ENCODE assay signal across 18 cellular contexts in genomic region chr1:164589961-164590507, GRCh38. TPM values are rescaled to one million over a fixed set of nuclear protein-coding genes. Genes with fewer than 3 reads are reported as not detected.
DNase-seq lines count a peak whose midpoint lies in the region; TF ChIP-seq lines count a peak whose summit lies in the region.
"Had no signal": no experiment of that assay in that cellular context is flagged by ENCODE, and none has a peak within 500 bp of the region (broad histone marks: within the 10 kb centered on the region; RNA-seq: fewer than 3 reads in every experiment).

No MANE protein-coding gene starts in this region.

- H3K36me3 Mint-ChIP-seq in Caco-2 (ENCODE audit: insufficient read depth, unreplicated experiment) (peaks cover 39% of the 10 kb centered on the region), progenitor cell of endocrine pancreas (ENCODE audit: insufficient read depth) (peaks cover 12% of the 10 kb centered on the region)
- H3K36me3 Mint-ChIP-seq: naive B cell had no signal

- no peak overlapping the region for H2AFZ ChIP-seq in PC-9

- H3K4me2 ChIP-seq in PC-9 = peak overlapping the region; percentile 33

- H3K27me3 ChIP-seq in Caco-2 (replicated peaks; ENCODE audit: control insufficient read depth, insufficient read depth, low read length) (no peaks in the 10 kb centered on the region), PC-9 (ENCODE audit: insufficient read depth, low read depth) (no peaks in the 10 kb centered on the region), iPS-20b (ENCODE audit: insufficient read depth, low read length) (no peaks in the 10 kb centered on the region)

- H3K4me1 ChIP-seq in Caco-2 = peaks cover 55% of the 10 kb centered on the region
- H3K4me1 ChIP-seq in PC-9 (replicated peaks; ENCODE audit: insufficient read depth) = peaks cover 38% of the 10 kb centered on the region
- H3K4me1 ChIP-seq in iPS-20b (ENCODE audit: insufficient read depth, low read length) = peaks cover 84% of the 10 kb centered on the region

- no peaks in the 10 kb centered on the region for H3K9me2 ChIP-seq in PC-9 (ENCODE audit: insufficient read depth)

- H3F3A ChIP-seq in PC-9 (ENCODE audit: insufficient read depth, low read depth) = peaks cover 15% of the 10 kb centered on the region; the same call in 1 of the 2 replicates

- H3K36me3 ChIP-seq in Caco-2 (ENCODE audit: control insufficient read depth, insufficient read depth, low read length) = peaks cover 1% of the 10 kb centered on the region; the same call in 1 of the 2 replicates
- no peaks in the 10 kb centered on the region for H3K36me3 ChIP-seq in PC-9 (ENCODE audit: low read depth)
- H3K36me3 ChIP-seq in iPS-20b (ENCODE audit: insufficient read depth, low read depth, low read length) = peaks cover 25% of the 10 kb centered on the region

- H3K9me3 Mint-ChIP-seq in Caco-2 (ENCODE audit: unreplicated experiment) = no peaks in the 10 kb centered on the region
- H3K9me3 Mint-ChIP-seq in progenitor cell of endocrine pancreas (ENCODE audit: low read depth) = no peaks in the 10 kb centered on the region
- H3K9me3 Mint-ChIP-seq: activated CD8-positive, alpha-beta T cell treated with anti-CD3 and anti-CD28 coated beads for 36 hours had no signal

- H3K4me3 Mint-ChIP-seq in Caco-2 (ENCODE audit: unreplicated experiment) = peak overlapping the region; percentile 73
- H3K4me3 Mint-ChIP-seq in progenitor cell of endocrine pancreas (ENCODE audit: low read depth) = peak overlapping the region; percentile 65
- H3K4me3 Mint-ChIP-seq: activated CD8-positive, alpha-beta T cell treated with anti-CD3 and anti-CD28 coated beads for 36 hours; naive B cell had no signal

- POLR2A ChIA-PET in Caco-2 (lab: Charles Lee) = interaction anchor here (0.7 to 1.3 kb wide), 2 partner anchors 31 to 216 kb away, joined by 5 to 6 read pairs; partner anchors contain the start of gene PBX1
- POLR2A ChIA-PET in PC-9 (lab: Charles Lee; ENCODE audit: unreplicated experiment) = no interaction called here

- DNase-seq in Caco-2 (no peak), PC-9 (no peak), progenitor cell of endocrine pancreas (ENCODE audit: low spot score, unreplicated experiment) (no peak), SK-N-DZ (ENCODE audit: low spot score) (no peak), putamen (ENCODE audit: low spot score) (no peak), superior temporal gyrus (ENCODE audit: extremely low spot score) (no peak)
- no peak for DNase-seq in stimulated activated CD4-positive, alpha-beta T cell treated with anti-CD3 and anti-CD28 coated beads, Interleukin-2, amount 100 ng/mL, for 24 hours
- DNase-seq: activated CD8-positive, alpha-beta T cell treated with anti-CD3 and anti-CD28 coated beads for 36 hours; activated effector memory CD4-positive, alpha-beta T cell treated with anti-CD3 and anti-CD28 coated beads, Interleukin-2, amount 50 U/mL, for 16 hours; effector CD8-positive, alpha-beta T cell; foreskin fibroblast; MM.1S; naive B cell; NCI-H2171 treated with DMSO at 0.1 percent for 48 hours; NK-92 treated with Interleukin-12 subunit alpha and Interleukin-12 subunit beta, amount 100 ng/mL, for 24 hours; SIG-M5; stimulated activated naive CD8-positive, alpha-beta T cell treated with anti-CD3 and anti-CD28 coated beads, Interleukin-15, Interleukin-2, amounts not matched to agents 100 U/mL and 50 U/mL, for 24 hours had no signal

- peak overlapping the region; percentile 97 for H3K27ac Mint-ChIP-seq in Caco-2 (ENCODE audit: unreplicated experiment)
- peak overlapping the region; percentile 97 for H3K27ac Mint-ChIP-seq in progenitor cell of endocrine pancreas
- H3K27ac Mint-ChIP-seq: activated CD8-positive, alpha-beta T cell treated with anti-CD3 and anti-CD28 coated beads for 36 hours; naive B cell had no signal

- H3K4me3 ChIP-seq in Caco-2 (ENCODE audit: low read depth, low read length) (no peak overlapping the region), PC-9 (no peak overlapping the region), iPS-20b (ENCODE audit: low read length) (peak overlapping the region; percentile 46; the same call in 1 of the 2 replicates)

- no peak for TF ChIP-seq CTCF in Caco-2 (IDR thresholded peaks at IDR 0.05; ENCODE audit: insufficient read depth in 1 of 2, low read depth in 1 of 2, low read length in 1 of 2, severe bottlenecking in 1 of 2, unreplicated experiment in 1 of 2)
- no peak for TF ChIP-seq CTCF in PC-9 (conservative IDR thresholded peaks at IDR 0.05)
- no peak for TF ChIP-seq CTCF in progenitor cell of endocrine pancreas (IDR thresholded peaks at IDR 0.05; ENCODE audit: unreplicated experiment)

- BruUV-seq in Caco-2 (replicated peaks; lab: Mats Ljungman, UMichigan) (no TSS peak), PC-9 (replicated peaks; lab: Mats Ljungman, UMichigan) (no TSS peak)

- H3K27ac ChIP-seq in PC-9 (no peak overlapping the region), iPS-20b (ENCODE audit: low read length) (peak overlapping the region; percentile 66)

- CTCF ChIA-PET in Caco-2 (lab: Charles Lee) = interaction anchor here (1.0 kb wide), 1 partner anchor 12 kb away, joined by 5 read pairs; no protein-coding TSS in a partner anchor
- CTCF ChIA-PET in PC-9 (lab: Charles Lee) = no interaction called here

- H3K79me2 ChIP-seq in PC-9 (ENCODE audit: low read depth) = peaks cover 26% of the 10 kb centered on the region

- no peaks in the 10 kb centered on the region for H3K27me3 Mint-ChIP-seq in Caco-2 (ENCODE audit: insufficient read depth, unreplicated experiment)
- no peaks in the 10 kb centered on the region for H3K27me3 Mint-ChIP-seq in progenitor cell of endocrine pancreas

- no peaks in the 10 kb centered on the region for H4K20me1 ChIP-seq in PC-9 (ENCODE audit: insufficient read depth)

- no peaks in the 10 kb centered on the region for H3K9me3 ChIP-seq in Caco-2
- H3K9me3 ChIP-seq in PC-9 (ENCODE audit: insufficient read depth, low read depth) = no peaks in the 10 kb centered on the region
- H3K9me3 ChIP-seq in iPS-20b (ENCODE audit: insufficient read depth, low read depth, low read length) = no peaks in the 10 kb centered on the region

- peaks cover 65% of the 10 kb centered on the region for H3K4me1 Mint-ChIP-seq in Caco-2 (ENCODE audit: low read depth, unreplicated experiment)
- H3K4me1 Mint-ChIP-seq in progenitor cell of endocrine pancreas (ENCODE audit: low read depth) = peaks cover 78% of the 10 kb centered on the region
- H3K4me1 Mint-ChIP-seq: naive B cell had no signal

- peak overlapping the region; percentile 72; the same call in 1 of the 2 replicates for H3K9ac ChIP-seq in iPS-20b (ENCODE audit: low read depth, low read length)

- intact Hi-C loops in Caco-2 (cut with micrococcal nuclease; ENCODE audit: unreplicated experiment) (loop anchor here (1.0 to 2.0 kb wide), 8 partner anchors 11 to 197 kb away; partner anchors contain the start of gene PBX1), PC-9 (cut with micrococcal nuclease; ENCODE audit: unreplicated experiment) (no loop called here)

RNA-seq across cellular contexts. Expression of gene PBX1, which starts 31.1 kb away (rescaled TPM):
- total RNA-seq in Caco-2 (2022) (101 and 103 TPM in 2 replicates), PC-9 (2021) (44.5 and 57.7 TPM in 2 replicates), progenitor cell of endocrine pancreas (204 and 205 TPM in 2 replicates)
- polyA plus RNA-seq in SK-N-DZ (2014; cell fraction: cytosol; rRNA removed) = 10.4 and 11.3 TPM in 2 replicates
- 6.7 and 6.9 TPM in 2 replicates for polyA plus RNA-seq in SK-N-DZ (2014; cell fraction: nucleus; rRNA removed)
- total RNA-seq: activated CD8-positive, alpha-beta T cell treated with anti-CD3 and anti-CD28 coated beads for 36 hours had no signal
